Comparison of ENCODE assay signal across 8 cellular contexts in the genomic region with DNA sequence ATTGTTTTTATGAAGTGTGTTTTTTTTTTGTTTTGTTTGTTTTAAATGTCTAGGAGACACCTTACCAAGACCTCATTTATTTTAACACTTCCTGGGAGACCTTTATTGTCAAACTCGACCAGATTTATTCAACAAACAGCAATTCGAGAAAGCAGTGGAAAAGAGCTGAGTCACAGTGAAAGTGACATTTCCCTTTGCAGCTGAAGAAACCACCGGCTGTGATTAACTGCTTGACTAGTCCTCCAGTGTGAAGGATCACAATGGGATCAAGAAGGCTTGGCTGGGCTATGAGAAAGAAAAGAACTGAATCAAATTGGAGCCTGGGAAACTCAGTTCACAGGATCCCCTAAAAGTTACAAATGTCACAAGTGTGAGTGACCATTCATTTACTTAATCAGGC.
DNase-seq lines count a peak whose midpoint lies in the region; ATAC-seq, FAIRE-seq and TF ChIP-seq lines count a peak whose summit lies in the region.

No MANE protein-coding gene starts in this region.

- H3K36me3 Mint-ChIP-seq in stimulated activated naive B cell treated with anti-CD40 and anti-IgM and Interleukin-4, amounts not matched to agents 10 μg/mL and 1 μg/mL and 100 μg/mL, for 72 hours: peaks cover 0 to 4% of the 10 kb centered on the region in 2 donors

- DNase-seq in GM03348 (ENCODE audit: low spot score) (peak; percentile 37), HPDE6-E6E7 (ENCODE audit: extremely low spot score) (peak; percentile 42), dedifferentiated amniotic fluid mesenchymal stem cell (ENCODE audit: extremely low spot score) (peak; percentile 59), D721Med (ENCODE audit: insufficient read length, low spot score) (no peak), HUDEP-2 (lab: John Stamatoyannopoulos, UW; ENCODE audit: unreplicated experiment in 76 of 76) (no peak), COLO829 (ENCODE audit: low spot score) (no peak)
- peak; percentile 11 for DNase-seq in stimulated activated naive B cell treated with anti-CD40 and anti-IgM and Interleukin-4, amounts not matched to agents 10 μg/mL and 1 μg/mL and 100 μg/mL, for 72 hours

- TF ChIP-seq CTCF in D721Med (IDR thresholded peaks at IDR 0.05; ENCODE audit: insufficient read depth, missing control alignments): no peak

- peaks cover 14 to 16% of the 10 kb centered on the region in 2 donors for H3K9me3 Mint-ChIP-seq in stimulated activated naive B cell treated with anti-CD40 and anti-IgM and Interleukin-4, amounts not matched to agents 10 μg/mL and 1 μg/mL and 100 μg/mL, for 72 hours

- H3K27ac Mint-ChIP-seq in stimulated activated naive B cell treated with anti-CD40 and anti-IgM and Interleukin-4, amounts not matched to agents 10 μg/mL and 1 μg/mL and 100 μg/mL, for 72 hours: no peak overlapping the region

- peak; percentile 91 for ATAC-seq in GM21528 (IDR thresholded peaks at IDR 0.05; ENCODE audit: low FRiP score, unreplicated experiment)
- peak; percentile 86 to 91 for ATAC-seq in stimulated activated naive B cell treated with anti-CD40 and anti-IgM and Interleukin-4, amounts not matched to agents 10 μg/mL and 1 μg/mL and 100 μg/mL, for 72 hours (replicated peaks)

- H3K4me3 Mint-ChIP-seq in stimulated activated naive B cell treated with anti-CD40 and anti-IgM and Interleukin-4, amounts not matched to agents 10 μg/mL and 1 μg/mL and 100 μg/mL, for 72 hours: no peak overlapping the region

- no peak for FAIRE-seq in D721Med (lab: Jason Lieb, UNC)

- H3K27me3 Mint-ChIP-seq in stimulated activated naive B cell treated with anti-CD40 and anti-IgM and Interleukin-4, amounts not matched to agents 10 μg/mL and 1 μg/mL and 100 μg/mL, for 72 hours: peaks cover 14 to 18% of the 10 kb centered on the region in 2 donors

- H3K4me1 Mint-ChIP-seq in stimulated activated naive B cell treated with anti-CD40 and anti-IgM and Interleukin-4, amounts not matched to agents 10 μg/mL and 1 μg/mL and 100 μg/mL, for 72 hours: peaks cover 7 to 15% of the 10 kb centered on the region in 2 donors

Comparison
In these comparisons a context has a peak if more than half of its experiments do, and no peak if none do; other contexts are left out.
1. DNase-seq: peak in GM03348 (single experiment), HPDE6-E6E7 (single experiment), dedifferentiated amniotic fluid mesenchymal stem cell (single experiment) and stimulated activated naive B cell treated with anti-CD40 and anti-IgM and Interleukin-4, amounts not matched to agents 10 μg/mL and 1 μg/mL and 100 μg/mL, for 72 hours (single experiment); none in D721Med (single experiment), HUDEP-2 (0 of 76) and COLO829 (single experiment).